In the genomic region with DNA sequence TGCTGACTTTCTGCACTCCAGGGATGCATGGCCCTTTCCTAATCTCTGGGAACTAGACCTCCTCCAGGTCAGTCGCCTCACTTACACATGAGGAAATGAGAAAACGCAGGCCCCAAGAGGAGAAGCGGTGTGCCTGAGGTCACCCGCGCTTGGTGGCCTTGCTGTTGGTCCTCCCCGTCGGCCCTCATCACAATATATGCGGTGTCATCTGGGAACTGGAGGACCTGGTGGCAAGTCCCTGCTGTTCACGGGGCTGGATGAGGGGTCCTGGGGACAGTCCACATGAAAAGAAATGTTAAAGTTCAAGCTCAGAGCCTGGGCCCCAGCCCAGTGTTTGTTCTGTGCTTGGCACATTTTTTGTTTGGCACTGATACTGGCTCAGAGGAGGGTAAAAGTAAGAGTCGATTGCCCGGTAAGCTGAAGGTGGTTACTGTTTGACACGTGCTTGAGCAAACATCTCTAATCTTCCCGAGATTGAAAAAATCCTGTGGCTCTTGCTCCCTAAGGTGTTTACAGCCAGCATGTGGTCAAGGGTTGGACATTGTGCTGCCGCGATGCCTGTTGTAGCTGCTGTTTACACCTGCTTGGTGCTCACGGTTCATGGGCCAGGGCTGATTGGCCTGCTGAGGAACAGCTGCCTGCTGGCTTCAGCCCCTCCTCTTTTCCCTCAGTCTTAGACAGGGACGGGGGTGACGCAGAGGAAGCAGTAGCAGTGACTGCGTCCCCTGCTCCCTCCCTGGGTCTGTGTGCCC, we compare ENCODE assay signal across 8 cellular contexts. TPM values are rescaled to one million over a fixed set of nuclear protein-coding genes. Genes with fewer than 3 reads are reported as not detected.
DNase-seq lines count a peak whose midpoint lies in the region; ATAC-seq and TF ChIP-seq lines count a peak whose summit lies in the region.

No MANE protein-coding gene starts in this region.

- no peaks in the 10 kb centered on the region for H3K79me2 ChIP-seq in OCI-LY7 (ENCODE audit: insufficient read depth, low read depth, low read length)

- H3K9me2 ChIP-seq in OCI-LY7 (ENCODE audit: insufficient read depth, low read length) = no peaks in the 10 kb centered on the region

- BruUV-seq in OCI-LY7 (replicated peaks; lab: Mats Ljungman, UMichigan) = no TSS peak

- CTCF ChIA-PET in OCI-LY7 (lab: Charles Lee; ENCODE audit: unreplicated experiment) = interaction anchor here (0.6 kb wide), 1 partner anchor 309 kb away, joined by 3 read pairs; no protein-coding TSS in a partner anchor

- no peak overlapping the region for H3K4me3 ChIP-seq in H7 (ENCODE audit: insufficient read depth, low read depth, low read length)
- peak overlapping the region; percentile 79 for H3K4me3 ChIP-seq in psoas muscle
- no peak overlapping the region for H3K4me3 ChIP-seq in OCI-LY7 (ENCODE audit: low read depth, low read length, poor library complexity, severe bottlenecking)

- DNase-seq in H7 (peak; percentile 67), NCI-H345 treated with DMSO at 0.1 percent for 48 hours (lab: John Stamatoyannopoulos, UW; ENCODE audit: unreplicated experiment) (peak; percentile 49), left cardiac atrium (no peak), psoas muscle (peak; percentile 55 to 83), OCI-LY7 (ENCODE audit: low spot score) (no peak), NCI-H1105 (lab: John Stamatoyannopoulos, UW) (no peak)
- DNase-seq in stimulated activated naive CD8-positive, alpha-beta T cell treated with anti-CD3 and anti-CD28 coated beads, Interleukin-15, Interleukin-2, amounts not matched to agents 100 U/mL and 50 U/mL, for 24 hours = no peak

- POLR2A ChIA-PET in OCI-LY7 (lab: Charles Lee) = interaction anchor here (0.5 kb wide), 1 partner anchor 97 kb away, joined by 5 read pairs; no protein-coding TSS in a partner anchor

- no peak for TF ChIP-seq CTCF in psoas muscle (IDR thresholded peaks at IDR 0.05)
- no peak for TF ChIP-seq CTCF in OCI-LY7 (conservative IDR thresholded peaks at IDR 0.05; ENCODE audit: low read length)

- H3K27me3 ChIP-seq in H7 (ENCODE audit: control insufficient read depth, insufficient read depth, low read length) = peaks cover 8% of the 10 kb centered on the region
- H3K27me3 ChIP-seq in psoas muscle (ENCODE audit: insufficient read depth in 3 of 3, low read length in 2 of 3) = no peaks in the 10 kb centered on the region

- H3K36me3 ChIP-seq in H7 (replicated peaks; ENCODE audit: control insufficient read depth, insufficient read depth, low read length) (no peaks in the 10 kb centered on the region), psoas muscle (ENCODE audit: insufficient read depth in 1 of 2, low read depth in 1 of 2) (peaks cover 0 to 18% of the 10 kb centered on the region in 2 donors), OCI-LY7 (ENCODE audit: insufficient read depth, low read length) (no peaks in the 10 kb centered on the region)

- no peak overlapping the region for H2AFZ ChIP-seq in OCI-LY7 (ENCODE audit: low read length)

- peak; percentile 45 to 47 for ATAC-seq in left cardiac atrium
- peak; percentile 52 to 75 (median 65) for ATAC-seq in psoas muscle
- ATAC-seq in GM18505 (IDR thresholded peaks at IDR 0.05; ENCODE audit: unreplicated experiment) = no peak
- no peak for ATAC-seq in stimulated activated naive CD8-positive, alpha-beta T cell treated with anti-CD3 and anti-CD28 coated beads, Interleukin-15, Interleukin-2, amounts not matched to agents 100 U/mL and 50 U/mL, for 24 hours

- no peak for TF ChIP-seq POLR2A in GM18505 (IDR thresholded peaks at IDR 0.05; ENCODE audit: borderline replicate concordance, extremely low read depth, insufficient read depth, insufficient read length)

- no peaks in the 10 kb centered on the region; the same call in 1 of the 2 replicates for H4K20me1 ChIP-seq in OCI-LY7 (ENCODE audit: insufficient read depth, low read length)

- no peak overlapping the region for H3K4me2 ChIP-seq in OCI-LY7 (ENCODE audit: low read length)

- H3K4me1 ChIP-seq in psoas muscle (peaks cover 61% of the 10 kb centered on the region), OCI-LY7 (ENCODE audit: insufficient read depth, low read length, poor library complexity, severe bottlenecking) (peaks cover 12% of the 10 kb centered on the region)

- WGBS in psoas muscle, 3 donors = 21 to 29% (median 22%) methylated on average over 19 of the region's 19 CpGs

- no peaks in the 10 kb centered on the region for H3K9me3 ChIP-seq in psoas muscle
- H3K9me3 ChIP-seq in OCI-LY7 (ENCODE audit: low read length) = no peaks in the 10 kb centered on the region

- intact Hi-C loops in left cardiac atrium (cut with DNase I) (no loop called here), psoas muscle (cut with DNase I) (loop anchor here in 1 of 2 donors (2.0 kb wide), 1 partner anchor 22 kb away; no protein-coding TSS in a partner anchor), OCI-LY7 (cut with micrococcal nuclease; ENCODE audit: unreplicated experiment) (no loop called here)

- H3K27ac ChIP-seq in psoas muscle = peak overlapping the region; percentile 97
- H3K27ac ChIP-seq in OCI-LY7 (ENCODE audit: low read depth, low read length, poor library complexity, severe bottlenecking) = no peak overlapping the region

RNA-seq across cellular contexts. Expression of gene COQ8A, which starts 5.2 kb away (rescaled TPM):
- total RNA-seq in H7 (2014; rRNA removed; shearing (Covaris generic)) = 35.8 and 52.5 TPM in 2 replicates
- 100 to 1,000 TPM; 107 to 179 TPM for total RNA-seq in left cardiac atrium
- total RNA-seq in psoas muscle = 1,000 to 10,000 TPM in 1 of 4 donors, 100 to 1,000 TPM in 3; 574 to 1,432 (median 837) TPM
- 1,000 to 10,000 TPM in 1 of 3 donors, 100 to 1,000 TPM in 2; 134 to 1,231 (median 616) TPM for polyA plus RNA-seq in psoas muscle
- 14.2 and 19.4 TPM in 2 replicates for total RNA-seq in OCI-LY7 (2014; rRNA removed; shearing (Covaris generic))
- 19.6 and 22.7 TPM in 2 replicates for total RNA-seq in OCI-LY7 (2022)

Comparison
In these comparisons a context has a peak if more than half of its experiments do, and no peak if none do; other contexts are left out.
1. DNase-seq: peak in H7 (single experiment), NCI-H345 treated with DMSO at 0.1 percent for 48 hours (single experiment) and psoas muscle (2 of 2); none in left cardiac atrium (single experiment), OCI-LY7 (single experiment), NCI-H1105 (single experiment) and stimulated activated naive CD8-positive, alpha-beta T cell treated with anti-CD3 and anti-CD28 coated beads, Interleukin-15, Interleukin-2, amounts not matched to agents 100 U/mL and 50 U/mL, for 24 hours (single experiment).
2. ATAC-seq: peak in left cardiac atrium (2 of 2) and psoas muscle (4 of 4); none in GM18505 (single experiment) and stimulated activated naive CD8-positive, alpha-beta T cell treated with anti-CD3 and anti-CD28 coated beads, Interleukin-15, Interleukin-2, amounts not matched to agents 100 U/mL and 50 U/mL, for 24 hours (single experiment).